15 cellular contexts compared by ENCODE assay signal in genomic region chr5:178642351-178642909, GRCh38. TPM values are rescaled to one million over a fixed set of nuclear protein-coding genes. Genes with fewer than 3 reads are reported as not detected.
A peak's percentile ranks its signal among the peaks of the same experiment; 100 is the strongest.
DNase-seq lines count a peak whose midpoint lies in the region; TF ChIP-seq lines count a peak whose summit lies in the region.
"Had no signal": no experiment of that assay in that cellular context is flagged by ENCODE, and none has a peak within 500 bp of the region (broad histone marks: within the 10 kb centered on the region; RNA-seq: fewer than 3 reads in every experiment).

No MANE protein-coding gene starts in this region.

- no peak overlapping the region for H3K14ac ChIP-seq in neuronal stem cell (ENCODE audit: low read length)

- intact Hi-C loops in activated CD4-positive, alpha-beta memory T cell treated with anti-CD3 and anti-CD28 coated beads for 36 hours (cut with micrococcal nuclease) = no loop called here

- POLR2A ChIA-PET in activated CD4-positive, alpha-beta memory T cell treated with anti-CD3 and anti-CD28 coated beads for 36 hours (lab: Charles Lee) = no interaction called here

- no peak overlapping the region for H2AK5ac ChIP-seq in neuronal stem cell (ENCODE audit: low read depth, low read length)

- CTCF ChIA-PET in activated CD4-positive, alpha-beta memory T cell treated with anti-CD3 and anti-CD28 coated beads for 36 hours (lab: Charles Lee) = no interaction called here

- no peak overlapping the region for H2BK15ac ChIP-seq in neuronal stem cell (ENCODE audit: low read length)

- H3K9me3 ChIP-seq in SK-N-MC (ENCODE audit: low read depth, low read length) = no peaks in the 10 kb centered on the region
- peaks cover 0 to 5% of the 10 kb centered on the region in 2 donors for H3K9me3 ChIP-seq in neuronal stem cell (replicated peaks in 1 of 2; ENCODE audit: control insufficient read depth in 2 of 2, insufficient read depth in 1 of 2, low read depth in 1 of 2, low read length in 2 of 2)
- H3K9me3 ChIP-seq: suprapubic skin had no signal

- H3K36me3 ChIP-seq in SK-N-MC (ENCODE audit: insufficient read depth, low read length) (no peaks in the 10 kb centered on the region), neuronal stem cell (replicated peaks in 1 of 2; ENCODE audit: control insufficient read depth in 2 of 2, insufficient read depth in 2 of 2, low read length in 2 of 2) (no peaks in the 10 kb centered on the region)
- H3K36me3 ChIP-seq: suprapubic skin had no signal

- H3K27me3 ChIP-seq in neuronal stem cell (ENCODE audit: control insufficient read depth in 3 of 3, insufficient read depth in 3 of 3, low read depth in 1 of 3, low read length in 3 of 3) = no peaks in the 10 kb centered on the region
- H3K27me3 ChIP-seq: suprapubic skin had no signal

- no peaks in the 10 kb centered on the region for H3K79me1 ChIP-seq in neuronal stem cell (ENCODE audit: low read depth, low read length)

- H3K27ac Mint-ChIP-seq in activated CD4-positive, alpha-beta memory T cell treated with anti-CD3 and anti-CD28 coated beads for 36 hours = no peak overlapping the region
- H3K27ac Mint-ChIP-seq: dendritic cell treated with granulocyte-macrophage colony-stimulating factor and Interleukin-4, amounts not matched to agents 40 ng/mL and 50 ng/mL, for 4 days; nephron had no signal

- no peaks in the 10 kb centered on the region for H3K4me1 Mint-ChIP-seq in activated CD4-positive, alpha-beta memory T cell treated with anti-CD3 and anti-CD28 coated beads for 36 hours (ENCODE audit: low read depth)
- H3K4me1 Mint-ChIP-seq: nephron had no signal

- peaks cover 7% of the 10 kb centered on the region for H3K9me3 Mint-ChIP-seq in activated CD4-positive, alpha-beta memory T cell treated with anti-CD3 and anti-CD28 coated beads for 36 hours

- peak overlapping the region; percentile 91 for H3K27ac ChIP-seq in SK-N-MC
- H3K27ac ChIP-seq in neuronal stem cell (replicated peaks; ENCODE audit: low read length) = no peak overlapping the region
- H3K27ac ChIP-seq: suprapubic skin had no signal

- no peak overlapping the region for H2BK12ac ChIP-seq in neuronal stem cell (ENCODE audit: low read length)

- H3K9ac ChIP-seq in SK-N-MC (ENCODE audit: insufficient read length) (no peak overlapping the region), neuronal stem cell (ENCODE audit: low read depth, low read length, poor library complexity) (no peak overlapping the region)

- H3K36me3 Mint-ChIP-seq in activated CD4-positive, alpha-beta memory T cell treated with anti-CD3 and anti-CD28 coated beads for 36 hours = peaks cover 1% of the 10 kb centered on the region

- no peak overlapping the region for H3K4ac ChIP-seq in neuronal stem cell (ENCODE audit: low read length)

- no peak overlapping the region for H3K23ac ChIP-seq in neuronal stem cell (ENCODE audit: low read depth, low read length, poor library complexity)

- H3K4me3 Mint-ChIP-seq in activated CD4-positive, alpha-beta memory T cell treated with anti-CD3 and anti-CD28 coated beads for 36 hours = no peak overlapping the region
- H3K4me3 Mint-ChIP-seq: dendritic cell treated with granulocyte-macrophage colony-stimulating factor and Interleukin-4, amounts not matched to agents 40 ng/mL and 50 ng/mL, for 4 days; nephron had no signal

- H4K8ac ChIP-seq in neuronal stem cell (ENCODE audit: low read depth, low read length) = no peak overlapping the region

- H3K27me3 Mint-ChIP-seq in activated CD4-positive, alpha-beta memory T cell treated with anti-CD3 and anti-CD28 coated beads for 36 hours = peaks cover 3% of the 10 kb centered on the region

- H3K4me1 ChIP-seq in neuronal stem cell (ENCODE audit: control insufficient read depth in 2 of 2, insufficient read depth in 1 of 2, low read depth in 1 of 2, low read length in 2 of 2) = no peaks in the 10 kb centered on the region

- H2BK120ac ChIP-seq in neuronal stem cell (ENCODE audit: low read depth, low read length) = no peak overlapping the region

- no peak overlapping the region for H2AFZ ChIP-seq in neuronal stem cell (ENCODE audit: low read length)

- peak; percentile 10 for DNase-seq in NCI-H748 (lab: John Stamatoyannopoulos, UW; ENCODE audit: unreplicated experiment)
- no peak for DNase-seq in NCI-H748 treated with DMSO at 0.1 percent for 48 hours (lab: John Stamatoyannopoulos, UW)
- DNase-seq in SK-N-MC (ENCODE audit: low read depth, low spot score) = peak; percentile 99
- peak; percentile 99 for DNase-seq in fibroblast of mammary gland (ENCODE audit: low read depth)
- DNase-seq in T-helper 2 cell = no peak
- DNase-seq in neuronal stem cell (ENCODE audit: low spot score) = no peak
- no peak for DNase-seq in DMS53 treated with DMSO at 0.1 percent for 48 hours (lab: John Stamatoyannopoulos, UW; ENCODE audit: unreplicated experiment)
- DNase-seq in activated CD4-positive, alpha-beta memory T cell treated with anti-CD3 and anti-CD28 coated beads for 36 hours = no peak
- DNase-seq: ACHN; Kasumi-1; NCI-H774; stimulated activated CD4-positive, alpha-beta T cell treated with anti-CD3 and anti-CD28 coated beads, Interleukin-4, amount 100 ng/mL, for 1 hour had no signal

- H3K4me2 ChIP-seq in neuronal stem cell (ENCODE audit: insufficient read depth, low read length, poor library complexity, severe bottlenecking) = no peak overlapping the region

- no peak for TF ChIP-seq CTCF in fibroblast of mammary gland (conservative IDR thresholded peaks at IDR 0.05; ENCODE audit: control insufficient read depth, insufficient read depth, low read depth, low read length)

- H3K4me3 ChIP-seq in SK-N-MC = peak overlapping the region; percentile 67
- H3K4me3 ChIP-seq in fibroblast of mammary gland (ENCODE audit: control insufficient read depth, low read depth, low read length) = no peak overlapping the region
- no peak overlapping the region for H3K4me3 ChIP-seq in neuronal stem cell (ENCODE audit: low read length in 2 of 2)
- H3K4me3 ChIP-seq: suprapubic skin had no signal

- H3K18ac ChIP-seq in neuronal stem cell (ENCODE audit: low read length) = no peak overlapping the region

- no peak overlapping the region for H2BK5ac ChIP-seq in neuronal stem cell (ENCODE audit: low read length)

- no peak overlapping the region for H4K91ac ChIP-seq in neuronal stem cell (ENCODE audit: low read depth, low read length, poor library complexity)

- WGBS in neuronal stem cell (ENCODE audit: extremely low coverage in 2 of 2, insufficient read length in 2 of 2, insufficient replicate concordance in 1 of 2), 2 donors = no CpG with 5 or more reads among the region's 1 CpG

RNA-seq across cellular contexts. Expression of gene CLK4, which starts 15.6 kb away (rescaled TPM):
- 8.0 TPM for polyA plus RNA-seq in neuronal stem cell (2013, experiment 1 of 2)
- polyA plus RNA-seq in neuronal stem cell (2013, experiment 2 of 2) = 8.5 TPM
- 10 to 100 TPM; 25.1 to 26.0 TPM for total RNA-seq in activated CD4-positive, alpha-beta memory T cell treated with anti-CD3 and anti-CD28 coated beads for 36 hours

RNA-seq across cellular contexts. Expression of gene COL23A1, which starts 52.2 kb away (rescaled TPM):
- polyA plus RNA-seq in neuronal stem cell (2013, experiment 1 of 2) = 0.82 TPM
- 1.0 TPM for polyA plus RNA-seq in neuronal stem cell (2013, experiment 2 of 2)
- under 1 TPM in 1 of 2 experiments, not detected in 1; 0.15 TPM for total RNA-seq in activated CD4-positive, alpha-beta memory T cell treated with anti-CD3 and anti-CD28 coated beads for 36 hours

Comparison
In these comparisons a context has a peak if more than half of its experiments do, and no peak if none do; other contexts are left out.
1. DNase-seq: peak in NCI-H748 (single experiment), SK-N-MC (single experiment) and fibroblast of mammary gland (single experiment); none in NCI-H748 treated with DMSO at 0.1 percent for 48 hours (single experiment), T-helper 2 cell (0 of 5), neuronal stem cell (single experiment), DMS53 treated with DMSO at 0.1 percent for 48 hours (single experiment) and activated CD4-positive, alpha-beta memory T cell treated with anti-CD3 and anti-CD28 coated beads for 36 hours (single experiment).